Comparison of ENCODE assay signal across 11 cellular contexts in the genomic region with DNA sequence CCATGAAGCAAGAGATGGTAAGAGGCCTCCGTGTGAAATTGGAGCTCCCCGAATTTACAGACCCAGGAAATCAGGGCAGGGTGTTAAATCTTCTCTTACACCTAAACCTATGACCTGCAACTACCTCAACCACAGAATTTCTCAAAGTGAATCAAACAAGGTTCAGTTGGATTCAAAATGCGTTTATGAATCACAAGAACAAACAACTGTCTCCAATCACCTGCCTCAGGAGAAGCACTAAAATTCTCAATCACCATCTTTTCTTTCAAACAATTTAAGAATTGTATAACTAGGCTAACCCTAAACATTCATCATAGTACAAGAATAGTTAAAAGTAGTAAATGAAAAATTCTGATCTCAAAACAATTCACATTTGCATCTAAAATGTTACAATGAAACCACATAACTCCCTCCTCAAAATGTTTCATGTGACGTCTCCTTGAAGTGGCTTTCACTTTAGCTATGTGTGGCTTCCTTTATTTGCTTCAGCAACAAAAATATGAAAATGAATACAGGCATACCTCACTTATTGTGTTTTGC. TPM values are rescaled to one million over a fixed set of nuclear protein-coding genes. Genes with fewer than 3 reads are reported as not detected.
DNase-seq lines count a peak whose midpoint lies in the region; ATAC-seq and TF ChIP-seq lines count a peak whose summit lies in the region.
"Had no signal": no experiment of that assay in that cellular context is flagged by ENCODE, and none has a peak within 500 bp of the region (broad histone marks: within the 10 kb centered on the region; RNA-seq: fewer than 3 reads in every experiment).

No MANE protein-coding gene starts in this region.

- H3K36me3 ChIP-seq in endocrine pancreas (ENCODE audit: control insufficient read depth, insufficient read depth, low read length), result no peaks in the 10 kb centered on the region
- H3K36me3 ChIP-seq in upper lobe of right lung, result no peaks in the 10 kb centered on the region
- H3K36me3 ChIP-seq: gastroesophageal sphincter, right lobe of liver had no signal

- in situ Hi-C loops in GM13977 (cut with MboI; ENCODE audit: low pct_unique_long_range_greater_than_20kb, low sequenced_read_pairs, unreplicated experiment), result no loop called here

- peak overlapping the region; percentile 3 for H3K4me3 ChIP-seq in endocrine pancreas (ENCODE audit: control insufficient read depth, insufficient read depth, low read length)
- no peak overlapping the region for H3K4me3 ChIP-seq in upper lobe of right lung
- H3K4me3 ChIP-seq: gastroesophageal sphincter, right lobe of liver had no signal

- intact Hi-C loops in upper lobe of right lung (cut with DNase I), result no loop called here

- peaks cover 4% of the 10 kb centered on the region for H3K4me1 ChIP-seq in endocrine pancreas (ENCODE audit: control insufficient read depth, insufficient read depth, low read length)
- no peaks in the 10 kb centered on the region for H3K4me1 ChIP-seq in upper lobe of right lung
- H3K4me1 ChIP-seq: right lobe of liver had no signal

- TF ChIP-seq CTCF in GM13977 (IDR thresholded peaks at IDR 0.05; ENCODE audit: extremely low read depth, insufficient read depth, missing control alignments) (no peak), upper lobe of right lung (IDR thresholded peaks at IDR 0.05) (no peak), omental fat pad (IDR thresholded peaks at IDR 0.05) (no peak)

- H3K9me3 ChIP-seq in endocrine pancreas (ENCODE audit: control insufficient read depth, low read length) (no peaks in the 10 kb centered on the region), upper lobe of right lung (no peaks in the 10 kb centered on the region)
- H3K9me3 ChIP-seq: gastroesophageal sphincter, right lobe of liver had no signal

- no peak overlapping the region for H3K27ac ChIP-seq in upper lobe of right lung
- H3K27ac ChIP-seq: gastroesophageal sphincter, right lobe of liver had no signal

- H3K9ac ChIP-seq in endocrine pancreas (ENCODE audit: control insufficient read depth, insufficient read depth, low read length), result no peak overlapping the region

- H3K27me3 ChIP-seq in endocrine pancreas (ENCODE audit: control insufficient read depth, insufficient read depth, low read length), result no peaks in the 10 kb centered on the region
- no peaks in the 10 kb centered on the region for H3K27me3 ChIP-seq in upper lobe of right lung
- H3K27me3 ChIP-seq: gastroesophageal sphincter, right lobe of liver had no signal

- DNase-seq in GM13977 (ENCODE audit: low spot score) (peak; percentile 45), upper lobe of right lung (no peak), omental fat pad (ENCODE audit: low spot score) (no peak), iPS-NIHi11 (ENCODE audit: low spot score) (no peak), NCI-H146 treated with DMSO at 0.1 percent for 48 hours (lab: John Stamatoyannopoulos, UW; ENCODE audit: unreplicated experiment) (no peak)
- DNase-seq: NCI-H1930, right lobe of liver had no signal

- ATAC-seq in GM21381 (IDR thresholded peaks at IDR 0.05; ENCODE audit: unreplicated experiment) (peak; percentile 87), HG03342 (IDR thresholded peaks at IDR 0.05; ENCODE audit: unreplicated experiment) (peak; percentile 93), upper lobe of right lung (no peak), omental fat pad (ENCODE audit: low FRiP score) (no peak)
- ATAC-seq: gastroesophageal sphincter, right lobe of liver had no signal

RNA-seq across cellular contexts. Expression of gene PPP3CA, which starts 19.2 kb away (rescaled TPM):
- total RNA-seq in upper lobe of right lung (48.0 TPM), omental fat pad (10 to 100 TPM; 29.8 to 56.6 (median 35.3) TPM)

Comparison
In these comparisons a context has a peak if more than half of its experiments do, and no peak if none do; other contexts are left out.
1. ATAC-seq: peak in GM21381 (single experiment) and HG03342 (single experiment); none in upper lobe of right lung (single experiment) and omental fat pad (single experiment).